ENCODE assay signal across 9 cellular contexts in the genomic region with DNA sequence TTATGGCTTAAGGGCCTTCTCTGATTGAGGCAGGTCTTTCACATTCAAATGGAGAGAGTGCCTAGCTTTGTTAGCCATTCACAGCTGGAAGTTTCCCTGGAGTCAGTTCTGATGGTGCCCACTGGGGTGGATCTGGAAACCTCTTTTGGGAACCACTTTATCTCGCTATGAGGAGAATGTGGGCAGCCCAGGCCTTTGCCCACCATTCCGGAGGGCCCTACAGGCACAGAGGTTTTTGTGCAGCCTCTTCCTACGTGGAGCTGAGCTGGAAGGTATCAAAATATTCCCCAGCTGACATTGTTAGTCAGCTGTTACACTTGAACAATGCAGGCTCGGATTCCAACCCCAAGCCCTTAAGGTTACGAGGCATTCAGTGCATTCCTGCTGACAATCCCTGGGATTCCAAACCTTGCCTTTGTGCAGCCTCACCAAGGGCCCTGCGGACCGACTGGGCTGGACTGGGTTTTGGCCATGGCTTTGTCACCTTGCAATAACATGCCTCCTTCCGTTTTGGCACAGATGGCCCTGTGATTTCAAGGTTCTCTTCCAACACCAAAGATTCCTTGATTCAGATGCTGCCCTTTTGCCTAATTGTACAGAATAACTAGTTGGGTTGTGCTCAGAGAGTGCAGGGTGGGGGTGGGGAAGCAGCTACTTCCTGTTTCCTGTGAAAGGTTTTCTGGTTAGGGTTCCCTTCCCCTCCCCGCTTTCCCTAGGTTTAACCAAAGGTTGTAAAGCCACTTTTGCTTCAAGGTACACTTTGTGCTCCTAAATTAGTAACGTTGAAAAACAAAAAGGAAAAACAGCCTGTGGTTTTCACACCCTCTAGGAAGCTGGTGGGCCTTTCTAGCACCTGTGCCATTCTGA. TPM values are rescaled to one million over a fixed set of nuclear protein-coding genes. Genes with fewer than 3 reads are reported as not detected.
DNase-seq lines count a peak whose midpoint lies in the region; ATAC-seq, FAIRE-seq and TF ChIP-seq lines count a peak whose summit lies in the region.
"Had no signal": no experiment of that assay in that cellular context is flagged by ENCODE, and none has a peak within 500 bp of the region (broad histone marks: within the 10 kb centered on the region; RNA-seq: fewer than 3 reads in every experiment).

No MANE protein-coding gene starts in this region.

- H3K9me1 ChIP-seq in endothelial cell of umbilical vein (replicated peaks; ENCODE audit: control insufficient read depth, extremely low read depth, insufficient read depth, low read length): no peaks in the 10 kb centered on the region

- H3K36me3 ChIP-seq in endothelial cell of umbilical vein (ENCODE audit: control insufficient read depth in 2 of 2, extremely low read depth in 1 of 2, insufficient read depth in 2 of 2, low read length in 2 of 2) (peaks cover 4 to 22% of the 10 kb centered on the region in 2 experiments), mesodermal cell (ENCODE audit: control insufficient read depth, insufficient read depth, low read length) (peaks cover 84% of the 10 kb centered on the region), upper lobe of right lung (peaks cover 40% of the 10 kb centered on the region)
- H3K36me3 ChIP-seq: ovary had no signal

- 18 to 24% methylated on average over 9 to 10 of the region's 10 CpGs for WGBS in mesodermal cell (ENCODE audit: insufficient coverage in 2 of 2), 2 experiments

- H3K4me3 Mint-ChIP-seq in HFFc6: no peak overlapping the region
- peak overlapping the region; percentile 55 for H3K4me3 Mint-ChIP-seq in activated CD4-positive, alpha-beta T cell treated with anti-CD3 and anti-CD28 coated beads, Interleukin-2, amount 10 ng/mL, durations not matched to agents 7 days and 5 days

- no peak overlapping the region for H2AFZ ChIP-seq in endothelial cell of umbilical vein (ENCODE audit: low read depth, low read length)

- H3K9ac ChIP-seq in endothelial cell of umbilical vein (replicated peaks; ENCODE audit: extremely low read depth, insufficient read depth, low read length): peak overlapping the region; percentile 72

- peak; percentile 18; the same call in 1 of the 2 replicates for TF ChIP-seq CTCF in HFFc6 (IDR thresholded peaks at IDR 0.05)
- TF ChIP-seq CTCF in endothelial cell of umbilical vein (IDR thresholded peaks at IDR 0.05; ENCODE audit: extremely low read depth in 1 of 2, insufficient read depth in 1 of 2, low read depth in 1 of 2, low read length in 2 of 2): peak in 1 of 2 donors; percentile 11
- no peak for TF ChIP-seq CTCF in upper lobe of right lung (IDR thresholded peaks at IDR 0.05)

- no peaks in the 10 kb centered on the region for H3K27me3 ChIP-seq in endothelial cell of umbilical vein (ENCODE audit: control insufficient read depth in 2 of 2, insufficient read depth in 2 of 2, low read length in 2 of 2)
- no peaks in the 10 kb centered on the region for H3K27me3 ChIP-seq in upper lobe of right lung
- H3K27me3 ChIP-seq: ovary had no signal

- H3K4me1 ChIP-seq in endothelial cell of umbilical vein (ENCODE audit: control insufficient read depth, extremely low read depth, insufficient read depth, low read length) (peaks cover 33% of the 10 kb centered on the region), mesodermal cell (ENCODE audit: control insufficient read depth, insufficient read depth, low read length, poor library complexity, severe bottlenecking) (peaks cover 38% of the 10 kb centered on the region), upper lobe of right lung (peaks cover 50% of the 10 kb centered on the region)

- intact Hi-C loops in endothelial cell of umbilical vein (cut with micrococcal nuclease): loop anchor here (1.0 to 5.0 kb wide), 4 partner anchors 19 to 87 kb away; no protein-coding TSS in a partner anchor
- intact Hi-C loops in upper lobe of right lung (cut with DNase I): no loop called here

- peak overlapping the region; percentile 79 for H3K27ac Mint-ChIP-seq in HFFc6
- H3K27ac Mint-ChIP-seq in activated CD4-positive, alpha-beta T cell treated with anti-CD3 and anti-CD28 coated beads, Interleukin-2, amount 10 ng/mL, durations not matched to agents 7 days and 5 days: peak overlapping the region; percentile 85

- H3K4me3 ChIP-seq in endothelial cell of umbilical vein (replicated peaks in 1 of 3; ENCODE audit: insufficient read depth in 1 of 3, low read depth in 1 of 3, low read length in 3 of 3) (no peak overlapping the region), mesodermal cell (ENCODE audit: extremely low read depth, insufficient read depth, low read length, poor library complexity, severe bottlenecking) (no peak overlapping the region), upper lobe of right lung (no peak overlapping the region)
- H3K4me3 ChIP-seq: ovary had no signal

- POLR2A ChIA-PET in activated CD4-positive, alpha-beta T cell treated with anti-CD3 and anti-CD28 coated beads, Interleukin-2, amount 10 ng/mL, durations not matched to agents 7 days and 5 days (lab: Charles Lee): interaction anchor here (0.6 to 1.4 kb wide), 3 partner anchors 19 to 85 kb away, joined by 3 read pairs; no protein-coding TSS in a partner anchor
- POLR2A ChIA-PET in endothelial cell of umbilical vein (lab: Charles Lee): interaction anchor here (0.6 to 1.4 kb wide), 4 partner anchors 19 to 86 kb away, joined by 3 to 6 read pairs (median 3); no protein-coding TSS in a partner anchor

- peaks cover 56% of the 10 kb centered on the region for H3K4me1 Mint-ChIP-seq in HFFc6 (ENCODE audit: low read depth)
- peaks cover 62% of the 10 kb centered on the region for H3K4me1 Mint-ChIP-seq in activated CD4-positive, alpha-beta T cell treated with anti-CD3 and anti-CD28 coated beads, Interleukin-2, amount 10 ng/mL, durations not matched to agents 7 days and 5 days

- H3K27me3 Mint-ChIP-seq in HFFc6 (ENCODE audit: insufficient read depth): no peaks in the 10 kb centered on the region; the same call in 1 of the 2 replicates
- no peaks in the 10 kb centered on the region for H3K27me3 Mint-ChIP-seq in activated CD4-positive, alpha-beta T cell treated with anti-CD3 and anti-CD28 coated beads, Interleukin-2, amount 10 ng/mL, durations not matched to agents 7 days and 5 days

- peak overlapping the region; percentile 69 for H3K4me2 ChIP-seq in endothelial cell of umbilical vein (ENCODE audit: insufficient read depth, low read length)

- in situ Hi-C loops in ACHN (cut with HindIII; ENCODE audit: low pct_ligation_motif_present, low pct_unique_long_range_greater_than_20kb, low sequenced_read_pairs): no loop called here

- peaks cover 48% of the 10 kb centered on the region for H3K79me2 ChIP-seq in endothelial cell of umbilical vein (ENCODE audit: control insufficient read depth, insufficient read depth, low read length)

- no TSS peak for BruUV-seq in endothelial cell of umbilical vein (replicated peaks; lab: Mats Ljungman, UMichigan)

- dilution Hi-C loops in endothelial cell of umbilical vein (cut with MboI; ENCODE audit: extremely low pct_ligation_motif_present, low sequenced_read_pairs): loop anchor here (10.0 kb wide), 1 partner anchor 57 kb away; no protein-coding TSS in a partner anchor

- DNase-seq in ACHN (peak; percentile 22), HFFc6 (peak; percentile 71), endothelial cell of umbilical vein (ENCODE audit: low read depth, low spot score) (peak; percentile 90), upper lobe of right lung (no peak), NCI-H446 (lab: John Stamatoyannopoulos, UW) (no peak)
- DNase-seq in activated CD4-positive, alpha-beta T cell treated with anti-CD3 and anti-CD28 coated beads, Interleukin-2, amount 10 ng/mL, durations not matched to agents 7 days and 5 days: peak; percentile 60

- H3K9me3 ChIP-seq in endothelial cell of umbilical vein (replicated peaks; ENCODE audit: control insufficient read depth, insufficient read depth, low read length) (no peaks in the 10 kb centered on the region), mesodermal cell (ENCODE audit: control insufficient read depth, low read length) (no peaks in the 10 kb centered on the region), upper lobe of right lung (no peaks in the 10 kb centered on the region)
- H3K9me3 ChIP-seq: ovary had no signal

- H3K36me3 Mint-ChIP-seq in HFFc6 (ENCODE audit: low read depth): peaks cover 29% of the 10 kb centered on the region
- H3K36me3 Mint-ChIP-seq in activated CD4-positive, alpha-beta T cell treated with anti-CD3 and anti-CD28 coated beads, Interleukin-2, amount 10 ng/mL, durations not matched to agents 7 days and 5 days (ENCODE audit: low read depth): peaks cover 61% of the 10 kb centered on the region

- CTCF ChIA-PET in activated CD4-positive, alpha-beta T cell treated with anti-CD3 and anti-CD28 coated beads, Interleukin-2, amount 10 ng/mL, durations not matched to agents 7 days and 5 days (lab: Charles Lee): interaction anchor here (1.0 to 8.6 kb wide), 11 partner anchors 7 to 146 kb away, joined by 3 to 70 read pairs (median 7); no protein-coding TSS in a partner anchor
- CTCF ChIA-PET in endothelial cell of umbilical vein (lab: Charles Lee): interaction anchor here (0.6 to 5.9 kb wide), 17 partner anchors 8 to 145 kb away, joined by 3 to 69 read pairs (median 3); no protein-coding TSS in a partner anchor

- FAIRE-seq in endothelial cell of umbilical vein (lab: Jason Lieb, UNC): peak; percentile 90

- TF ChIP-seq POLR2A in endothelial cell of umbilical vein (IDR thresholded peaks at IDR 0.05; ENCODE audit: low read depth, low read length): no peak

- H3K27ac ChIP-seq in endothelial cell of umbilical vein (ENCODE audit: insufficient read depth, low read depth, low read length): peak overlapping the region; percentile 95
- H3K27ac ChIP-seq in mesodermal cell (ENCODE audit: low read depth, low read length, severe bottlenecking): peak overlapping the region; percentile 94
- peak overlapping the region; percentile 75 for H3K27ac ChIP-seq in upper lobe of right lung

- no peaks in the 10 kb centered on the region for H3K9me3 Mint-ChIP-seq in HFFc6
- no peaks in the 10 kb centered on the region for H3K9me3 Mint-ChIP-seq in activated CD4-positive, alpha-beta T cell treated with anti-CD3 and anti-CD28 coated beads, Interleukin-2, amount 10 ng/mL, durations not matched to agents 7 days and 5 days

- ATAC-seq in upper lobe of right lung: peak; percentile 77
- ATAC-seq in GM21529 (IDR thresholded peaks at IDR 0.05; ENCODE audit: unreplicated experiment): no peak

- H4K20me1 ChIP-seq in endothelial cell of umbilical vein (replicated peaks; ENCODE audit: control insufficient read depth, extremely low read depth, insufficient read depth, low read length): no peaks in the 10 kb centered on the region

RNA-seq across cellular contexts. Expression of gene SAE1, which starts 27.1 kb away (rescaled TPM):
- total RNA-seq in HFFc6 (2021; fragmentation: NEBNext Ultra II Directional; extraction: Animal tissue kit (Norgen Biotek cat#: 25700)): 100 to 1,000 TPM; 158 to 181 (median 175) TPM
- total RNA-seq in activated CD4-positive, alpha-beta T cell treated with anti-CD3 and anti-CD28 coated beads, Interleukin-2, amount 10 ng/mL, durations not matched to agents 7 days and 5 days: 100 to 1,000 TPM; 162 to 168 TPM
- total RNA-seq in endothelial cell of umbilical vein: 219 and 223 TPM in 2 replicates
- 145 and 165 TPM in 2 replicates for polyA plus RNA-seq in endothelial cell of umbilical vein
- polyA plus RNA-seq in endothelial cell of umbilical vein (2011; cell fraction: cytosol; rRNA removed): 219 and 237 TPM in 2 replicates
- polyA plus RNA-seq in endothelial cell of umbilical vein (2011; cell fraction: nucleus; rRNA removed): 101 and 130 TPM in 2 replicates
- 191 and 235 TPM in 2 replicates for polyA plus RNA-seq in endothelial cell of umbilical vein (2012)
- polyA minus RNA-seq in endothelial cell of umbilical vein: 107 and 111 TPM in 2 replicates
- polyA minus RNA-seq in endothelial cell of umbilical vein (2011; cell fraction: cytosol; rRNA and poly(A)+ RNA removed): 50.6 TPM
- 25.6 and 34.4 TPM in 2 replicates for polyA minus RNA-seq in endothelial cell of umbilical vein (2011; cell fraction: nucleus; rRNA and poly(A)+ RNA removed)
- polyA plus RNA-seq in mesodermal cell (2013, experiment 1 of 2): 161 TPM
- 149 TPM for polyA plus RNA-seq in mesodermal cell (2013, experiment 2 of 2)
- 57.6 TPM for total RNA-seq in upper lobe of right lung

RNA-seq across cellular contexts. Expression of gene ZC3H4, which starts 44.1 kb away (rescaled TPM):
- total RNA-seq in HFFc6 (2021; fragmentation: NEBNext Ultra II Directional; extraction: Animal tissue kit (Norgen Biotek cat#: 25700)): 10 to 100 TPM; 43.9 to 66.1 (median 55.2) TPM
- 100 to 1,000 TPM in 1 of 2 experiments, 10 to 100 TPM in 1; 99.5 to 115 TPM for total RNA-seq in activated CD4-positive, alpha-beta T cell treated with anti-CD3 and anti-CD28 coated beads, Interleukin-2, amount 10 ng/mL, durations not matched to agents 7 days and 5 days
- 56.4 and 63.9 TPM in 2 replicates for total RNA-seq in endothelial cell of umbilical vein
- polyA plus RNA-seq in endothelial cell of umbilical vein: 5.5 and 6.2 TPM in 2 replicates
- 9.7 and 10.9 TPM in 2 replicates for polyA plus RNA-seq in endothelial cell of umbilical vein (2011; cell fraction: cytosol; rRNA removed)
- polyA plus RNA-seq in endothelial cell of umbilical vein (2011; cell fraction: nucleus; rRNA removed): 20.4 and 22.2 TPM in 2 replicates
- 21.3 and 33.9 TPM in 2 replicates for polyA plus RNA-seq in endothelial cell of umbilical vein (2012)
- polyA minus RNA-seq in endothelial cell of umbilical vein: 11.9 and 13.3 TPM in 2 replicates
- polyA minus RNA-seq in endothelial cell of umbilical vein (2011; cell fraction: cytosol; rRNA and poly(A)+ RNA removed): 9.5 TPM
- 12.1 and 13.1 TPM in 2 replicates for polyA minus RNA-seq in endothelial cell of umbilical vein (2011; cell fraction: nucleus; rRNA and poly(A)+ RNA removed)
- 16.0 TPM for polyA plus RNA-seq in mesodermal cell (2013, experiment 1 of 2)
- 13.8 TPM for polyA plus RNA-seq in mesodermal cell (2013, experiment 2 of 2)
- total RNA-seq in upper lobe of right lung: 47.5 TPM

Comparison
In these comparisons a context has a peak if more than half of its experiments do, and no peak if none do; other contexts are left out.
1. DNase-seq: peak in ACHN (single experiment), HFFc6 (single experiment), activated CD4-positive, alpha-beta T cell treated with anti-CD3 and anti-CD28 coated beads, Interleukin-2, amount 10 ng/mL, durations not matched to agents 7 days and 5 days (single experiment) and endothelial cell of umbilical vein (single experiment); none in upper lobe of right lung (single experiment) and NCI-H446 (0 of 2).
2. Peak in every context shown above with its lines, with median percentiles within 50 percentile points of each other: H3K27ac ChIP-seq.